ENCODE assay signal across 7 cellular contexts in genomic region chr13:55777612-55778011, GRCh38.
"Had no signal": no experiment of that assay in that cellular context is flagged by ENCODE, and none has a peak within 500 bp of the region (broad histone marks: within the 10 kb centered on the region; RNA-seq: fewer than 3 reads in every experiment).

No MANE protein-coding gene starts in this region.

- H3K27ac ChIP-seq: HL-60 had no signal

- H3K4me3 ChIP-seq: K562 had no signal

- H3K27ac Mint-ChIP-seq: IgD-negative memory B cell had no signal

- ATAC-seq: HepG2, K562 had no signal

- H3K4me1 Mint-ChIP-seq: IgD-negative memory B cell had no signal

- FAIRE-seq: HepG2, HTR-8/SVneo, K562 had no signal

- DNase-seq: IMR-90, KBM-7 had no signal

- H3K27me3 Mint-ChIP-seq: IgD-negative memory B cell had no signal

- H3K4me3 Mint-ChIP-seq: IgD-negative memory B cell had no signal

- H3K36me3 Mint-ChIP-seq: IgD-negative memory B cell had no signal
